ENCODE assay signal across 1 cellular context in genomic region chr3:140635276-140635675, GRCh38.
TF ChIP-seq lines count a peak whose summit lies in the region.

No MANE protein-coding gene starts in this region.

TF ChIP-seq in SK-N-SH, 30 proteins besides CTCF, POLR2A, EP300 and RAD21 (continued from another document):
- TF ChIP-seq FOSL2 (IDR thresholded peaks at IDR 0.05; ENCODE audit: borderline replicate concordance, low read depth) (no peak), SMC3 (IDR thresholded peaks at IDR 0.05; ENCODE audit: low read depth, low read length) (no peak), JUND (IDR thresholded peaks at IDR 0.05) (no peak), NFIC (IDR thresholded peaks at IDR 0.05; ENCODE audit: borderline replicate concordance) (no peak), YY1 (IDR thresholded peaks at IDR 0.05; ENCODE audit: low read depth) (no peak), CHD2 (IDR thresholded peaks at IDR 0.05; ENCODE audit: low read length, partially characterized antibody) (no peak)
